32 cellular contexts compared by ENCODE assay signal in genomic region chr5:9428272-9428671, GRCh38.
DNase-seq lines count a peak whose midpoint lies in the region; ATAC-seq, FAIRE-seq and TF ChIP-seq lines count a peak whose summit lies in the region.
"Had no signal": no experiment of that assay in that cellular context is flagged by ENCODE, and none has a peak within 500 bp of the region (broad histone marks: within the 10 kb centered on the region; RNA-seq: fewer than 3 reads in every experiment).

No MANE protein-coding gene starts in this region.

- no peak for TF ChIP-seq CTCF in type B pancreatic cell (conservative IDR thresholded peaks at IDR 0.05)

- FAIRE-seq in GM12891 (lab: Jason Lieb, UNC): peak; percentile 9
- FAIRE-seq: A204.1, GM18507 had no signal

- H3K27ac Mint-ChIP-seq in type B pancreatic cell: no peak overlapping the region
- H3K27ac Mint-ChIP-seq: activated CD4-positive, alpha-beta T cell treated with anti-CD3 and anti-CD28 coated beads, Interleukin-2, amount 10 ng/mL, durations not matched to agents 7 days and 5 days; activated naive CD8-positive, alpha-beta T cell treated with anti-CD3 and anti-CD28 coated beads, Interleukin-2, amount 50 U/mL, for 24 hours; activated T-cell treated with anti-CD3 and anti-CD28 coated beads, Interleukin-2, amount 50 U/mL, for 24 hours; CD4-positive, alpha-beta T cell; natural killer cell; stimulated activated naive CD8-positive, alpha-beta T cell treated with anti-CD3 and anti-CD28 coated beads, Interleukin-15, Interleukin-2, amounts not matched to agents 100 ng/mL and 50 ng/mL, for 24 hours had no signal

- peaks cover 39% of the 10 kb centered on the region for H3K4me1 Mint-ChIP-seq in type B pancreatic cell (ENCODE audit: unreplicated experiment)
- H3K4me1 Mint-ChIP-seq: activated CD4-positive, alpha-beta T cell treated with anti-CD3 and anti-CD28 coated beads, Interleukin-2, amount 10 ng/mL, durations not matched to agents 7 days and 5 days; activated naive CD8-positive, alpha-beta T cell treated with anti-CD3 and anti-CD28 coated beads, Interleukin-2, amount 50 U/mL, for 24 hours; central memory CD8-positive, alpha-beta T cell; natural killer cell had no signal

- no peak overlapping the region for H3K4me3 Mint-ChIP-seq in type B pancreatic cell
- H3K4me3 Mint-ChIP-seq: activated CD4-positive, alpha-beta T cell treated with anti-CD3 and anti-CD28 coated beads, Interleukin-2, amount 10 ng/mL, durations not matched to agents 7 days and 5 days; activated naive CD8-positive, alpha-beta T cell treated with anti-CD3 and anti-CD28 coated beads, Interleukin-2, amount 50 U/mL, for 24 hours; activated T-cell treated with anti-CD3 and anti-CD28 coated beads, Interleukin-2, amount 50 U/mL, for 24 hours; CD4-positive, alpha-beta T cell; central memory CD8-positive, alpha-beta T cell; natural killer cell; stimulated activated naive CD8-positive, alpha-beta T cell treated with anti-CD3 and anti-CD28 coated beads, Interleukin-15, Interleukin-2, amounts not matched to agents 100 ng/mL and 50 ng/mL, for 24 hours had no signal

- no peaks in the 10 kb centered on the region for H3K27me3 Mint-ChIP-seq in type B pancreatic cell
- H3K27me3 Mint-ChIP-seq: activated CD4-positive, alpha-beta T cell treated with anti-CD3 and anti-CD28 coated beads, Interleukin-2, amount 10 ng/mL, durations not matched to agents 7 days and 5 days; activated naive CD8-positive, alpha-beta T cell treated with anti-CD3 and anti-CD28 coated beads, Interleukin-2, amount 50 U/mL, for 24 hours; activated T-cell treated with anti-CD3 and anti-CD28 coated beads, Interleukin-2, amount 50 U/mL, for 24 hours; CD4-positive, alpha-beta T cell; central memory CD8-positive, alpha-beta T cell; stimulated activated naive CD8-positive, alpha-beta T cell treated with anti-CD3 and anti-CD28 coated beads, Interleukin-15, Interleukin-2, amounts not matched to agents 100 ng/mL and 50 ng/mL, for 24 hours had no signal

- DNase-seq in GM12891 (ENCODE audit: insufficient read length, low spot score) (no peak), NCI-H1417 treated with DMSO at 0.1 percent for 48 hours (lab: John Stamatoyannopoulos, UW) (no peak), type B pancreatic cell (ENCODE audit: extremely low spot score, unreplicated experiment) (no peak), NCI-H1436 treated with DMSO at 0.1 percent for 48 hours (lab: John Stamatoyannopoulos, UW) (no peak), cerebellar cortex (ENCODE audit: low spot score) (no peak)
- DNase-seq: activated CD4-positive, alpha-beta T cell treated with anti-CD3 and anti-CD28 coated beads, Interleukin-2, amount 10 ng/mL, durations not matched to agents 7 days and 5 days; activated gamma-delta T cell; activated naive CD8-positive, alpha-beta T cell treated with anti-CD3 and anti-CD28 coated beads, Interleukin-2, amount 50 U/mL, for 24 hours; activated T-cell treated with anti-CD3 and anti-CD28 coated beads, Interleukin-2, amount 50 U/mL, for 24 hours; AML-193; CD4-positive, alpha-beta T cell; dermis blood vessel endothelial cell; esophagus squamous epithelium; foreskin melanocyte; GOT3; heart right ventricle; kidney glomerular epithelial cell; lower lobe of right lung; natural killer cell; NCI-H1105; NCI-H2029; NCI-H2227 treated with DMSO at 0.1 percent for 48 hours; NCI-H526 treated with DMSO at 0.1 percent for 48 hours; Peyer's patch; T1000 had no signal

- H3K9me3 Mint-ChIP-seq in type B pancreatic cell: no peaks in the 10 kb centered on the region
- H3K9me3 Mint-ChIP-seq: activated CD4-positive, alpha-beta T cell treated with anti-CD3 and anti-CD28 coated beads, Interleukin-2, amount 10 ng/mL, durations not matched to agents 7 days and 5 days; activated naive CD8-positive, alpha-beta T cell treated with anti-CD3 and anti-CD28 coated beads, Interleukin-2, amount 50 U/mL, for 24 hours; activated T-cell treated with anti-CD3 and anti-CD28 coated beads, Interleukin-2, amount 50 U/mL, for 24 hours; central memory CD8-positive, alpha-beta T cell; stimulated activated naive CD8-positive, alpha-beta T cell treated with anti-CD3 and anti-CD28 coated beads, Interleukin-15, Interleukin-2, amounts not matched to agents 100 ng/mL and 50 ng/mL, for 24 hours had no signal

- peaks cover 5% of the 10 kb centered on the region for H3K36me3 Mint-ChIP-seq in type B pancreatic cell
- H3K36me3 Mint-ChIP-seq: natural killer cell had no signal

- ATAC-seq in GM19351 (IDR thresholded peaks at IDR 0.05; ENCODE audit: unreplicated experiment) (peak; percentile 44), HG02884 (IDR thresholded peaks at IDR 0.05; ENCODE audit: unreplicated experiment) (peak; percentile 55), HG03457 (IDR thresholded peaks at IDR 0.05; ENCODE audit: unreplicated experiment) (peak; percentile 76)
- ATAC-seq: activated naive CD8-positive, alpha-beta T cell treated with anti-CD3 and anti-CD28 coated beads, Interleukin-2, amount 50 U/mL, for 24 hours; heart right ventricle; lower lobe of right lung; natural killer cell had no signal

- TF ChIP-seq POLR2A in GM12891 (IDR thresholded peaks at IDR 0.05; ENCODE audit: low read depth, low read length): no peak

TF ChIP-seq in GM12891, 5 proteins besides CTCF, POLR2A, EP300 and RAD21:
- TF ChIP-seq SPI1 (IDR thresholded peaks at IDR 0.05; ENCODE audit: low read depth, low read length) (peak; percentile 87), POU2F2 (IDR thresholded peaks at IDR 0.05; ENCODE audit: low read depth, low read length) (no peak), PAX5 (IDR thresholded peaks at IDR 0.05; ENCODE audit: insufficient read depth, low read length, severe bottlenecking) (no peak), TAF1 (IDR thresholded peaks at IDR 0.05; ENCODE audit: low read depth, low read length) (no peak), POLR2AphosphoS5 (IDR thresholded peaks at IDR 0.05; ENCODE audit: low read depth, low read length) (no peak)
